ENCODE assay signal across 2 cellular contexts in the genomic region with DNA sequence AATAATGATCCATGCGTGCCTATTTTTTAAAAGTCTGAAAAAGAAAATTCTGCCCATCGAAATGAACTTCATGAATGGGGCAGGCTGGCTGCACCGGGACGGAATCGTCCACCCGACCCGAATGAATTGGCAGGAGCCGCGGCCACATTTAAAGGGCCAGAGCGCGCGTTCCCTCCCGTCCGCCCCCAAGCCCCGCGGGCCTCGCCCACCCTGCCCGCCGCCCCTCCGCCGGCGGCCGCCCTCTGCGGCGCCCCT.
A peak's percentile ranks its signal among the peaks of the same experiment; 100 is the strongest.
TF ChIP-seq lines count a peak whose summit lies in the region.

No MANE protein-coding gene starts in this region.

TF ChIP-seq in HCT116, 20 proteins besides CTCF, POLR2A, EP300 and RAD21 (continued from another document):
- TF ChIP-seq ATF3 (IDR thresholded peaks at IDR 0.05) = no peak
- no peak for TF ChIP-seq EZH2phosphoT487 (IDR thresholded peaks at IDR 0.05; ENCODE audit: borderline replicate concordance)
- no peak for TF ChIP-seq ZNF274 (IDR thresholded peaks at IDR 0.05; ENCODE audit: low read depth, low read length)
- no peak for TF ChIP-seq POLR2AphosphoS5 (IDR thresholded peaks at IDR 0.05; ENCODE audit: low read depth, low read length)
- no peak for TF ChIP-seq ELF1 (IDR thresholded peaks at IDR 0.05; ENCODE audit: borderline replicate concordance, low read depth)
- TF ChIP-seq YY1 (IDR thresholded peaks at IDR 0.05; ENCODE audit: extremely low read depth, insufficient replicate concordance, low read depth, low read length) = no peak
- no peak for TF ChIP-seq FOSL1 (IDR thresholded peaks at IDR 0.05; ENCODE audit: low read depth)
- no peak for TF ChIP-seq CEBPB (IDR thresholded peaks at IDR 0.05; ENCODE audit: low read depth)
- TF ChIP-seq CBX3 (IDR thresholded peaks at IDR 0.05; ENCODE audit: low read depth) = no peak
- TF ChIP-seq, protein P1, sequence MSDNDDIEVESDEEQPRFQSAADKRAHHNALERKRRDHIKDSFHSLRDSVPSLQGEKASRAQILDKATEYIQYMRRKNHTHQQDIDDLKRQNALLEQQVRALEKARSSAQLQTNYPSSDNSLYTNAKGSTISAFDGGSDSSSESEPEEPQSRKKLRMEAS (IDR thresholded peaks at IDR 0.05) = no peak

TF ChIP-seq in SK-N-SH, 30 proteins besides CTCF, POLR2A, EP300 and RAD21 (continued from another document):
- TF ChIP-seq, protein P2, sequence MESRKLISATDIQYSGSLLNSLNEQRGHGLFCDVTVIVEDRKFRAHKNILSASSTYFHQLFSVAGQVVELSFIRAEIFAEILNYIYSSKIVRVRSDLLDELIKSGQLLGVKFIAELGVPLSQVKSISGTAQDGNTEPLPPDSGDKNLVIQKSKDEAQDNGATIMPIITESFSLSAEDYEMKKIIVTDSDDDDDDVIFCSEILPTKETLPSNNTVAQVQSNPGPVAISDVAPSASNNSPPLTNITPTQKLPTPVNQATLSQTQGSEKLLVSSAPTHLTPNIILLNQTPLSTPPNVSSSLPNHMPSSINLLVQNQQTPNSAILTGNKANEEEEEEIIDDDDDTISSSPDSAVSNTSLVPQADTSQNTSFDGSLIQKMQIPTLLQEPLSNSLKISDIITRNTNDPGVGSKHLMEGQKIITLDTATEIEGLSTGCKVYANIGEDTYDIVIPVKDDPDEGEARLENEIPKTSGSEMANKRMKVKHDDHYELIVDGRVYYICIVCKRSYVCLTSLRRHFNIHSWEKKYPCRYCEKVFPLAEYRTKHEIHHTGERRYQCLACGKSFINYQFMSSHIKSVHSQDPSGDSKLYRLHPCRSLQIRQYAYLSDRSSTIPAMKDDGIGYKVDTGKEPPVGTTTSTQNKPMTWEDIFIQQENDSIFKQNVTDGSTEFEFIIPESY (IDR thresholded peaks at IDR 0.05; ENCODE audit: borderline replicate concordance, low read depth) = 0 out of 2 replicates have a peak, but pooled peaks have one; percentile 13
- TF ChIP-seq PBX3 (IDR thresholded peaks at IDR 0.05) = peak; percentile 19; the same call in 1 of the 2 replicates
